Comparison of ENCODE assay signal across 23 cellular contexts in genomic region chr16:89549007-89549700, GRCh38. TPM values are rescaled to one million over a fixed set of nuclear protein-coding genes. Genes with fewer than 3 reads are reported as not detected.
A peak's percentile ranks its signal among the peaks of the same experiment; 100 is the strongest.
DNase-seq lines count a peak whose midpoint lies in the region; ATAC-seq, FAIRE-seq and TF ChIP-seq lines count a peak whose summit lies in the region.
"Had no signal": no experiment of that assay in that cellular context is flagged by ENCODE, and none has a peak within 500 bp of the region (broad histone marks: within the 10 kb centered on the region; RNA-seq: fewer than 3 reads in every experiment).

No MANE protein-coding gene starts in this region.

- TF ChIP-seq POLR2A in HepG2 (IDR thresholded peaks at IDR 0.05; ENCODE audit: insufficient read depth in 1 of 2, low read depth in 2 of 2, low read length in 2 of 2) (no peak), right lobe of liver (IDR thresholded peaks at IDR 0.05) (no peak)

- H3K27ac ChIP-seq in HepG2 (ENCODE audit: extremely low read length, insufficient read depth, low read length) (no peak overlapping the region), right lobe of liver (no peak overlapping the region), SJCRH30 (peak overlapping the region; percentile 6; the same call in 1 of the 2 replicates)
- H3K27ac ChIP-seq: lower lobe of right lung, right atrium auricular region, transverse colon, WERI-Rb-1 had no signal

- in situ Hi-C loops in HepG2 (cut with HindIII; ENCODE audit: extremely low pct_ligation_motif_present, low pct_unique_long_range_greater_than_20kb) (no loop called here), ACHN (cut with HindIII; ENCODE audit: low pct_ligation_motif_present, low pct_unique_long_range_greater_than_20kb, low sequenced_read_pairs) (no loop called here)

- peak overlapping the region; percentile 83 for H3K27ac Mint-ChIP-seq in activated naive CD8-positive, alpha-beta T cell

- DNase-seq in HepG2 (ENCODE audit: low spot score): no peak
- no peak for DNase-seq in right lobe of liver
- DNase-seq in SJCRH30: no peak
- DNase-seq in stimulated activated naive CD8-positive, alpha-beta T cell treated with anti-CD3 and anti-CD28 coated beads, Interleukin-15, Interleukin-2, amounts not matched to agents 100 U/mL and 50 U/mL, for 24 hours: no peak
- DNase-seq in Kasumi-1 (lab: John Stamatoyannopoulos, UW): no peak
- DNase-seq in ACHN: no peak
- DNase-seq: Calu3, erythroblast, foreskin melanocyte, hippocampal formation, islet precursor cell, lower lobe of right lung, MM.1S, NCI-H1436 treated with DMSO at 0.1 percent for 48 hours, NCI-H2171, NCI-H526, SHP77, transverse colon, WERI-Rb-1 had no signal

- no peaks in the 10 kb centered on the region for H3K79me2 ChIP-seq in HepG2 (ENCODE audit: insufficient read depth, low read length)

- H3K4me1 ChIP-seq in HepG2 (ENCODE audit: insufficient read depth, low read length) (peaks cover 27% of the 10 kb centered on the region), right lobe of liver (peaks cover 0 to 22% (median 7%) of the 10 kb centered on the region in 4 donors), SJCRH30 (peaks cover 10% of the 10 kb centered on the region)
- H3K4me1 ChIP-seq: lower lobe of right lung, right atrium auricular region had no signal

- CTCF ChIA-PET in HepG2 (lab: Yijun Ruan, JAX; ENCODE audit: low intra/inter-chr PET ratio, low total read pairs): no interaction called here

- H3K27me3 Mint-ChIP-seq in activated naive CD8-positive, alpha-beta T cell: no peaks in the 10 kb centered on the region

- H3K4me3 Mint-ChIP-seq in activated naive CD8-positive, alpha-beta T cell: peak overlapping the region; percentile 67

- no peak for TF ChIP-seq RAD21 in HepG2 (CRISPR knock-in tag; IDR thresholded peaks at IDR 0.05)

- ATAC-seq in HepG2 (no peak), right lobe of liver (no peak), GM18520 (IDR thresholded peaks at IDR 0.05; ENCODE audit: unreplicated experiment) (no peak)
- peak; percentile 87 for ATAC-seq in stimulated activated naive CD8-positive, alpha-beta T cell treated with anti-CD3 and anti-CD28 coated beads, Interleukin-15, Interleukin-2, amounts not matched to agents 100 U/mL and 50 U/mL, for 24 hours
- ATAC-seq: lower lobe of right lung had no signal

- WGBS in HepG2 (ENCODE audit: low lambda C conversion rate): 97% methylated on average over 10 of the region's 10 CpGs
- WGBS in right lobe of liver (ENCODE audit: insufficient coverage, low coverage, low lambda C conversion rate, missing lambda C conversion rate): 71% methylated on average over 10 of the region's 10 CpGs

- H3K27me3 ChIP-seq in HepG2 (ENCODE audit: control insufficient read depth in 1 of 2, insufficient read depth in 2 of 2, low read length in 2 of 2): no peaks in the 10 kb centered on the region
- H3K27me3 ChIP-seq in right lobe of liver: no peaks in the 10 kb centered on the region
- no peaks in the 10 kb centered on the region for H3K27me3 ChIP-seq in SJCRH30
- H3K27me3 ChIP-seq: right atrium auricular region, transverse colon had no signal

- H4K20me1 ChIP-seq in HepG2 (ENCODE audit: insufficient read depth, low read length): peaks cover 5% of the 10 kb centered on the region; the same call in 1 of the 2 replicates

- FAIRE-seq in HepG2 (lab: Jason Lieb, UNC): no peak
- FAIRE-seq: H54 had no signal

- no peak for TF ChIP-seq CTCF in HepG2 (CRISPR knock-in tag; IDR thresholded peaks at IDR 0.05)
- no peak for TF ChIP-seq CTCF in right lobe of liver (IDR thresholded peaks at IDR 0.05)

- H2AFZ ChIP-seq in HepG2 (ENCODE audit: low read length): no peak overlapping the region

- H3K9me3 ChIP-seq in HepG2 (ENCODE audit: low read length): no peaks in the 10 kb centered on the region
- no peaks in the 10 kb centered on the region for H3K9me3 ChIP-seq in right lobe of liver
- H3K9me3 ChIP-seq in SJCRH30 (replicated peaks): no peaks in the 10 kb centered on the region
- H3K9me3 ChIP-seq: lower lobe of right lung, right atrium auricular region, transverse colon had no signal

- TF ChIP-seq EP300 in HepG2 (IDR thresholded peaks at IDR 0.05; ENCODE audit: low read depth in 2 of 2, low read length in 2 of 2): no peak
- TF ChIP-seq EP300 in HepG2 (CRISPR knock-in tag; IDR thresholded peaks at IDR 0.05; ENCODE audit: borderline replicate concordance): no peak

- H3K36me3 ChIP-seq in HepG2 (replicated peaks in 1 of 2; ENCODE audit: control insufficient read depth in 1 of 2, insufficient read depth in 2 of 2, low read length in 2 of 2) (peaks cover 35 to 63% of the 10 kb centered on the region in 2 experiments), right lobe of liver (peaks cover 0 to 46% (median 8%) of the 10 kb centered on the region in 4 donors), SJCRH30 (peaks cover 84% of the 10 kb centered on the region)
- H3K36me3 ChIP-seq: WERI-Rb-1 had no signal

- H3K4me1 Mint-ChIP-seq in activated naive CD8-positive, alpha-beta T cell (ENCODE audit: low read depth): peaks cover 31% of the 10 kb centered on the region

- H3K9me3 Mint-ChIP-seq in activated naive CD8-positive, alpha-beta T cell (ENCODE audit: low read depth): no peaks in the 10 kb centered on the region

- no peak overlapping the region for H3K9ac ChIP-seq in HepG2 (ENCODE audit: insufficient read depth, low read depth, low read length)

- POLR2A ChIA-PET in HepG2 (lab: Yijun Ruan, JAX): no interaction called here

- BruUV-seq in HepG2 (replicated peaks; lab: Mats Ljungman, UMichigan): no TSS peak

- peaks cover 7% of the 10 kb centered on the region for H3K36me3 Mint-ChIP-seq in activated naive CD8-positive, alpha-beta T cell

- intact Hi-C loops in HepG2 (cut with micrococcal nuclease; ENCODE audit: unreplicated experiment) (no loop called here), right lobe of liver (cut with DNase I) (no loop called here)

- no peak overlapping the region for H3K4me2 ChIP-seq in HepG2 (ENCODE audit: low read depth, low read length)

- no peak overlapping the region for H3K4me3 ChIP-seq in HepG2 (replicated peaks in 1 of 3; ENCODE audit: insufficient read depth in 1 of 3, low read depth in 2 of 3, low read length in 3 of 3)
- no peak overlapping the region for H3K4me3 ChIP-seq in right lobe of liver
- H3K4me3 ChIP-seq in SJCRH30: no peak overlapping the region
- H3K4me3 ChIP-seq: lower lobe of right lung, right atrium auricular region, transverse colon had no signal

RNA-seq across cellular contexts. Expression of gene RPL13, which starts 11.3 kb away (rescaled TPM):
- 2,988 and 3,233 TPM in 2 replicates for total RNA-seq in HepG2 (2016; rRNA removed; fragmentation: Illumina TruSeq; extraction: Trizol)
- total RNA-seq in HepG2 (2016; cell fraction: cytosol; rRNA removed; fragmentation: Illumina TruSeq; extraction: Trizol; ENCODE audit: low read depth): 6,142 and 6,743 TPM in 2 replicates
- total RNA-seq in HepG2 (2016; cell fraction: insoluble cytoplasmic fraction; rRNA removed; fragmentation: Illumina TruSeq; extraction: Trizol): 3,074 and 3,414 TPM in 2 replicates
- 8,788 and 9,254 TPM in 2 replicates for total RNA-seq in HepG2 (2016; cell fraction: membrane; rRNA removed; fragmentation: Illumina TruSeq; extraction: Trizol)
- 1,061 and 1,137 TPM in 2 replicates for total RNA-seq in HepG2 (2016; cell fraction: nucleus; rRNA removed; fragmentation: Illumina TruSeq; extraction: Trizol)
- polyA plus RNA-seq in HepG2 (2011; rRNA removed): 4,411 and 5,523 TPM in 2 replicates
- polyA plus RNA-seq in HepG2 (2011; cell fraction: cytosol; rRNA removed): 4,701 and 9,932 TPM in 2 replicates
- 3,101 and 3,317 TPM in 2 replicates for polyA plus RNA-seq in HepG2 (2011; cell fraction: nucleus; rRNA removed)
- polyA plus RNA-seq in HepG2 (2012): 3,379 and 4,912 TPM in 2 replicates
- 8,773 and 9,300 TPM in 2 replicates for polyA plus RNA-seq in HepG2 (2016; cell fraction: cytosol; fragmentation: Illumina TruSeq; extraction: Trizol; ENCODE audit: low read depth)
- polyA plus RNA-seq in HepG2 (2016; cell fraction: insoluble cytoplasmic fraction; fragmentation: Illumina TruSeq; extraction: Trizol; ENCODE audit: low read depth): 3,767 and 4,135 TPM in 2 replicates
- polyA plus RNA-seq in HepG2 (2016; cell fraction: membrane; fragmentation: Illumina TruSeq; extraction: Trizol; ENCODE audit: low read depth): 9,832 and 9,939 TPM in 2 replicates
- polyA plus RNA-seq in HepG2 (2016; cell fraction: nucleus; fragmentation: Illumina TruSeq; extraction: Trizol; ENCODE audit: insufficient read depth, low read depth): 2,257 and 2,556 TPM in 2 replicates
- polyA minus RNA-seq in HepG2 (2011; rRNA and poly(A)+ RNA removed; ENCODE audit: low replicate concordance): 1,096 and 3,482 TPM in 2 replicates
- 1,942 and 2,023 TPM in 2 replicates for polyA minus RNA-seq in HepG2 (2011; cell fraction: cytosol; rRNA and poly(A)+ RNA removed)
- 448 and 516 TPM in 2 replicates for polyA minus RNA-seq in HepG2 (2011; cell fraction: nucleus; rRNA and poly(A)+ RNA removed)
- 1,000 to 10,000 TPM in 2 of 6 experiments, 100 to 1,000 TPM in 4; 684 to 2,810 (median 731) TPM for total RNA-seq in right lobe of liver
- total RNA-seq in SJCRH30 (2014; rRNA removed; shearing (Covaris generic)): 5,665 and 6,596 TPM in 2 replicates

RNA-seq across cellular contexts. Expression of gene CPNE7, which starts 26.4 kb away (rescaled TPM):
- total RNA-seq in HepG2 (2016; rRNA removed; fragmentation: Illumina TruSeq; extraction: Trizol) (not detected in 2 replicates), right lobe of liver (1 to 10 TPM in 2 of 6 experiments, under 1 TPM in 4; 0.33 to 3.7 (median 0.77) TPM)
- total RNA-seq in HepG2 (2016; cell fraction: cytosol; rRNA removed; fragmentation: Illumina TruSeq; extraction: Trizol; ENCODE audit: low read depth): not detected in 2 replicates
- total RNA-seq in HepG2 (2016; cell fraction: insoluble cytoplasmic fraction; rRNA removed; fragmentation: Illumina TruSeq; extraction: Trizol): 0.15 TPM in 1 of 2 replicates, not detected in the other
- not detected in 2 replicates for total RNA-seq in HepG2 (2016; cell fraction: membrane; rRNA removed; fragmentation: Illumina TruSeq; extraction: Trizol)
- total RNA-seq in HepG2 (2016; cell fraction: nucleus; rRNA removed; fragmentation: Illumina TruSeq; extraction: Trizol): not detected in 2 replicates
- 0.59 and 2.1 TPM in 2 replicates for polyA plus RNA-seq in HepG2 (2011; rRNA removed)
- 0.19 and 0.32 TPM in 2 replicates for polyA plus RNA-seq in HepG2 (2011; cell fraction: cytosol; rRNA removed)
- 4.5 and 6.2 TPM in 2 replicates for polyA plus RNA-seq in HepG2 (2011; cell fraction: nucleus; rRNA removed)
- polyA plus RNA-seq in HepG2 (2012): 0.27 and 0.35 TPM in 2 replicates
- not detected in 2 replicates for polyA plus RNA-seq in HepG2 (2016; cell fraction: cytosol; fragmentation: Illumina TruSeq; extraction: Trizol; ENCODE audit: low read depth)
- polyA plus RNA-seq in HepG2 (2016; cell fraction: insoluble cytoplasmic fraction; fragmentation: Illumina TruSeq; extraction: Trizol; ENCODE audit: low read depth): not detected in 2 replicates
- polyA plus RNA-seq in HepG2 (2016; cell fraction: membrane; fragmentation: Illumina TruSeq; extraction: Trizol; ENCODE audit: low read depth): 0.06 TPM in 1 of 2 replicates, not detected in the other
- 0.52 and 1.2 TPM in 2 replicates for polyA plus RNA-seq in HepG2 (2016; cell fraction: nucleus; fragmentation: Illumina TruSeq; extraction: Trizol; ENCODE audit: insufficient read depth, low read depth)
- polyA minus RNA-seq in HepG2 (2011; rRNA and poly(A)+ RNA removed; ENCODE audit: low replicate concordance): 0.58 and 25.2 TPM in 2 replicates
- not detected in 2 replicates for polyA minus RNA-seq in HepG2 (2011; cell fraction: cytosol; rRNA and poly(A)+ RNA removed)
- 0.26 and 0.99 TPM in 2 replicates for polyA minus RNA-seq in HepG2 (2011; cell fraction: nucleus; rRNA and poly(A)+ RNA removed)
- not detected in 2 replicates for total RNA-seq in SJCRH30 (2014; rRNA removed; shearing (Covaris generic))
- total RNA-seq: right atrium auricular region had no signal

RNA-seq across cellular contexts. Expression of gene SPG7, which starts 41.0 kb away (rescaled TPM):
- total RNA-seq in HepG2 (2016; rRNA removed; fragmentation: Illumina TruSeq; extraction: Trizol) (63.9 and 136 TPM in 2 replicates), right lobe of liver (10 to 100 TPM; 44.0 to 70.5 (median 57.0) TPM)
- total RNA-seq in HepG2 (2016; cell fraction: cytosol; rRNA removed; fragmentation: Illumina TruSeq; extraction: Trizol; ENCODE audit: low read depth): 47.1 and 47.6 TPM in 2 replicates
- total RNA-seq in HepG2 (2016; cell fraction: insoluble cytoplasmic fraction; rRNA removed; fragmentation: Illumina TruSeq; extraction: Trizol): 54.6 and 131 TPM in 2 replicates
- total RNA-seq in HepG2 (2016; cell fraction: membrane; rRNA removed; fragmentation: Illumina TruSeq; extraction: Trizol): 46.3 and 47.0 TPM in 2 replicates
- total RNA-seq in HepG2 (2016; cell fraction: nucleus; rRNA removed; fragmentation: Illumina TruSeq; extraction: Trizol): 148 and 166 TPM in 2 replicates
- 66.0 and 77.5 TPM in 2 replicates for polyA plus RNA-seq in HepG2 (2011; rRNA removed)
- polyA plus RNA-seq in HepG2 (2011; cell fraction: cytosol; rRNA removed): 41.6 and 46.2 TPM in 2 replicates
- polyA plus RNA-seq in HepG2 (2011; cell fraction: nucleus; rRNA removed): 327 and 378 TPM in 2 replicates
- polyA plus RNA-seq in HepG2 (2012): 69.0 and 72.2 TPM in 2 replicates
- polyA plus RNA-seq in HepG2 (2016; cell fraction: cytosol; fragmentation: Illumina TruSeq; extraction: Trizol; ENCODE audit: low read depth): 8.2 and 9.5 TPM in 2 replicates
- 43.3 and 56.0 TPM in 2 replicates for polyA plus RNA-seq in HepG2 (2016; cell fraction: insoluble cytoplasmic fraction; fragmentation: Illumina TruSeq; extraction: Trizol; ENCODE audit: low read depth)
- 16.9 and 17.6 TPM in 2 replicates for polyA plus RNA-seq in HepG2 (2016; cell fraction: membrane; fragmentation: Illumina TruSeq; extraction: Trizol; ENCODE audit: low read depth)
- polyA plus RNA-seq in HepG2 (2016; cell fraction: nucleus; fragmentation: Illumina TruSeq; extraction: Trizol; ENCODE audit: insufficient read depth, low read depth): 304 and 336 TPM in 2 replicates
- 76.1 and 106 TPM in 2 replicates for polyA minus RNA-seq in HepG2 (2011; rRNA and poly(A)+ RNA removed; ENCODE audit: low replicate concordance)
- 59.0 and 61.6 TPM in 2 replicates for polyA minus RNA-seq in HepG2 (2011; cell fraction: cytosol; rRNA and poly(A)+ RNA removed)
- polyA minus RNA-seq in HepG2 (2011; cell fraction: nucleus; rRNA and poly(A)+ RNA removed): 140 and 143 TPM in 2 replicates
- total RNA-seq in SJCRH30 (2014; rRNA removed; shearing (Covaris generic)): 137 and 161 TPM in 2 replicates

RNA-seq across cellular contexts. Expression of gene ANKRD11, which starts 58.8 kb away (rescaled TPM):
- 21.4 and 24.4 TPM in 2 replicates for total RNA-seq in HepG2 (2016; rRNA removed; fragmentation: Illumina TruSeq; extraction: Trizol)
- 54.2 and 55.2 TPM in 2 replicates for total RNA-seq in HepG2 (2016; cell fraction: cytosol; rRNA removed; fragmentation: Illumina TruSeq; extraction: Trizol; ENCODE audit: low read depth)
- total RNA-seq in HepG2 (2016; cell fraction: insoluble cytoplasmic fraction; rRNA removed; fragmentation: Illumina TruSeq; extraction: Trizol): 17.9 and 22.3 TPM in 2 replicates
- total RNA-seq in HepG2 (2016; cell fraction: membrane; rRNA removed; fragmentation: Illumina TruSeq; extraction: Trizol): 22.4 and 27.0 TPM in 2 replicates
- 48.5 and 63.5 TPM in 2 replicates for total RNA-seq in HepG2 (2016; cell fraction: nucleus; rRNA removed; fragmentation: Illumina TruSeq; extraction: Trizol)
- polyA plus RNA-seq in HepG2 (2011; rRNA removed): 38.4 and 42.3 TPM in 2 replicates
- 31.1 and 36.3 TPM in 2 replicates for polyA plus RNA-seq in HepG2 (2011; cell fraction: cytosol; rRNA removed)
- polyA plus RNA-seq in HepG2 (2011; cell fraction: nucleus; rRNA removed): 155 and 191 TPM in 2 replicates
- 78.6 and 89.8 TPM in 2 replicates for polyA plus RNA-seq in HepG2 (2012)
- polyA plus RNA-seq in HepG2 (2016; cell fraction: cytosol; fragmentation: Illumina TruSeq; extraction: Trizol; ENCODE audit: low read depth): 10.6 and 13.9 TPM in 2 replicates
- 35.2 and 50.6 TPM in 2 replicates for polyA plus RNA-seq in HepG2 (2016; cell fraction: insoluble cytoplasmic fraction; fragmentation: Illumina TruSeq; extraction: Trizol; ENCODE audit: low read depth)
- polyA plus RNA-seq in HepG2 (2016; cell fraction: membrane; fragmentation: Illumina TruSeq; extraction: Trizol; ENCODE audit: low read depth): 29.5 and 30.6 TPM in 2 replicates
- 190 and 216 TPM in 2 replicates for polyA plus RNA-seq in HepG2 (2016; cell fraction: nucleus; fragmentation: Illumina TruSeq; extraction: Trizol; ENCODE audit: insufficient read depth, low read depth)
- polyA minus RNA-seq in HepG2 (2011; rRNA and poly(A)+ RNA removed; ENCODE audit: low replicate concordance): 38.6 and 64.5 TPM in 2 replicates
- 32.5 and 37.0 TPM in 2 replicates for polyA minus RNA-seq in HepG2 (2011; cell fraction: cytosol; rRNA and poly(A)+ RNA removed)
- 104 and 109 TPM in 2 replicates for polyA minus RNA-seq in HepG2 (2011; cell fraction: nucleus; rRNA and poly(A)+ RNA removed)
- 10 to 100 TPM; 26.2 to 65.8 (median 41.6) TPM for total RNA-seq in right lobe of liver
- 105 and 116 TPM in 2 replicates for total RNA-seq in SJCRH30 (2014; rRNA removed; shearing (Covaris generic))
